16 cellular contexts compared by ENCODE assay signal in the genomic region with DNA sequence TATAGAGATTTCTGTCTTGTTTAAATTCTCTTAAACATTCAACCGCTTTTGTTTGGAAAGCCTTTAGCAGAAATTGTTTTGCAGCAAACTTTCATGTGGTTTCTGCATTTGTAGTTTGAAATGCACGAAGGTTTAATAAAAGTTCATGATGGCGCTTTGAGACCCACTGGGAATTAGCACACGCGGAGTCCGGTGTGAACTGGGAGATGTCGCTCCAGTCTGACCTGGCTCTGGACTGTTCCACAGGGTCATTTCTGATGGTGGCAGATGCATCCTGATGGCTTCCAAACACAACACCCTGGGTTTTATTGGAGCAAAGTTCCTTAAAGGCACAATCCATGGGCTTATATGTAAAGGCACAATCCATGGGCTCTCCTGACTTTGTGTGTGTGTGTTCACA.
DNase-seq lines count a peak whose midpoint lies in the region; ATAC-seq and TF ChIP-seq lines count a peak whose summit lies in the region.
"Had no signal": no experiment of that assay in that cellular context is flagged by ENCODE, and none has a peak within 500 bp of the region (broad histone marks: within the 10 kb centered on the region; RNA-seq: fewer than 3 reads in every experiment).

No MANE protein-coding gene starts in this region.

- H3K4me3 ChIP-seq in left ventricle myocardium inferior = no peak overlapping the region
- H3K4me3 ChIP-seq in OCI-LY7 (ENCODE audit: low read depth, low read length, poor library complexity, severe bottlenecking) = no peak overlapping the region
- H3K4me3 ChIP-seq: GM12878, GM23338 had no signal

- H3K79me2 ChIP-seq in OCI-LY7 (ENCODE audit: insufficient read depth, low read depth, low read length) = no peaks in the 10 kb centered on the region

- peaks cover 36% of the 10 kb centered on the region for H3K36me3 Mint-ChIP-seq in nephron (ENCODE audit: low read depth)
- peaks cover 31 to 54% of the 10 kb centered on the region in 2 donors for H3K36me3 Mint-ChIP-seq in stimulated activated naive B cell treated with anti-CD40 and anti-IgM and Interleukin-4, amounts not matched to agents 10 μg/mL and 1 μg/mL and 100 μg/mL, for 72 hours
- H3K36me3 Mint-ChIP-seq in activated naive CD4-positive, alpha-beta T cell treated with anti-CD3 and anti-CD28 coated beads, Interleukin-2, amount 10 ng/mL, durations not matched to agents 7 days and 5 days = no peaks in the 10 kb centered on the region

- peaks cover 26% of the 10 kb centered on the region for H3K4me1 ChIP-seq in left ventricle myocardium inferior
- H3K4me1 ChIP-seq in OCI-LY7 (ENCODE audit: insufficient read depth, low read length, poor library complexity, severe bottlenecking) = peaks cover 13% of the 10 kb centered on the region

- H3K27me3 Mint-ChIP-seq in nephron (ENCODE audit: low read depth) = no peaks in the 10 kb centered on the region
- H3K27me3 Mint-ChIP-seq in stimulated activated naive B cell treated with anti-CD40 and anti-IgM and Interleukin-4, amounts not matched to agents 10 μg/mL and 1 μg/mL and 100 μg/mL, for 72 hours = no peaks in the 10 kb centered on the region
- H3K27me3 Mint-ChIP-seq in activated naive CD4-positive, alpha-beta T cell treated with anti-CD3 and anti-CD28 coated beads, Interleukin-2, amount 10 ng/mL, durations not matched to agents 7 days and 5 days = peaks cover 4% of the 10 kb centered on the region

- H3K9me3 ChIP-seq in left ventricle myocardium inferior (replicated peaks) = peaks cover 6% of the 10 kb centered on the region
- peaks cover 4% of the 10 kb centered on the region; the same call in 1 of the 2 replicates for H3K9me3 ChIP-seq in OCI-LY7 (ENCODE audit: low read length)

- H3K4me2 ChIP-seq in OCI-LY7 (ENCODE audit: low read length) = peak overlapping the region; percentile 52; the same call in 1 of the 2 replicates
- H3K4me2 ChIP-seq: GM23338 had no signal

- H3K9me2 ChIP-seq in OCI-LY7 (ENCODE audit: insufficient read depth, low read length) = no peaks in the 10 kb centered on the region

- no peak for ATAC-seq in left cardiac atrium
- no peak for ATAC-seq in stimulated activated naive B cell treated with anti-CD40 and anti-IgM and Interleukin-4, amounts not matched to agents 10 μg/mL and 1 μg/mL and 100 μg/mL, for 72 hours (replicated peaks)
- ATAC-seq in left lobe of liver = no peak
- no peak for ATAC-seq in HG03108 (IDR thresholded peaks at IDR 0.05; ENCODE audit: unreplicated experiment)
- ATAC-seq: GM12878, GM23338 had no signal

- intact Hi-C loops in left ventricle myocardium inferior (cut with micrococcal nuclease) = no loop called here
- intact Hi-C loops in left cardiac atrium (cut with DNase I) = no loop called here
- intact Hi-C loops in OCI-LY7 (cut with micrococcal nuclease; ENCODE audit: unreplicated experiment) = loop anchor here (10.0 kb wide), 1 partner anchor 57 kb away; no protein-coding TSS in a partner anchor

- H3K27me3 ChIP-seq in left ventricle myocardium inferior (ENCODE audit: low read depth) = no peaks in the 10 kb centered on the region

- H3K4me1 Mint-ChIP-seq in nephron = peaks cover 20% of the 10 kb centered on the region
- peaks cover 15 to 30% of the 10 kb centered on the region in 2 donors for H3K4me1 Mint-ChIP-seq in stimulated activated naive B cell treated with anti-CD40 and anti-IgM and Interleukin-4, amounts not matched to agents 10 μg/mL and 1 μg/mL and 100 μg/mL, for 72 hours
- no peaks in the 10 kb centered on the region for H3K4me1 Mint-ChIP-seq in activated naive CD4-positive, alpha-beta T cell treated with anti-CD3 and anti-CD28 coated beads, Interleukin-2, amount 10 ng/mL, durations not matched to agents 7 days and 5 days
- H3K4me1 Mint-ChIP-seq: CD4-positive, alpha-beta memory T cell; GM23338 had no signal

- DNase-seq in left ventricle myocardium inferior (no peak), left cardiac atrium (no peak), OCI-LY7 (ENCODE audit: low spot score) (no peak), left lobe of liver (ENCODE audit: low spot score) (no peak)
- DNase-seq in stimulated activated naive B cell treated with anti-CD40 and anti-IgM and Interleukin-4, amounts not matched to agents 10 μg/mL and 1 μg/mL and 100 μg/mL, for 72 hours = no peak
- no peak for DNase-seq in activated naive CD4-positive, alpha-beta T cell treated with anti-CD3 and anti-CD28 coated beads, Interleukin-2, amount 10 ng/mL, durations not matched to agents 7 days and 5 days
- DNase-seq: 8988T; AML-193; CD4-positive, alpha-beta memory T cell; DMS79; H7 had no signal

- H3K9me3 Mint-ChIP-seq in nephron = peaks cover 5% of the 10 kb centered on the region
- peaks cover 0 to 2% of the 10 kb centered on the region in 2 donors for H3K9me3 Mint-ChIP-seq in stimulated activated naive B cell treated with anti-CD40 and anti-IgM and Interleukin-4, amounts not matched to agents 10 μg/mL and 1 μg/mL and 100 μg/mL, for 72 hours
- no peaks in the 10 kb centered on the region for H3K9me3 Mint-ChIP-seq in activated naive CD4-positive, alpha-beta T cell treated with anti-CD3 and anti-CD28 coated beads, Interleukin-2, amount 10 ng/mL, durations not matched to agents 7 days and 5 days
- H3K9me3 Mint-ChIP-seq: GM23338 had no signal

- no peak overlapping the region for H2AFZ ChIP-seq in OCI-LY7 (ENCODE audit: low read length)
- H2AFZ ChIP-seq: GM23338 had no signal

- POLR2A ChIA-PET in OCI-LY7 (lab: Charles Lee) = interaction anchor here (0.5 to 1.5 kb wide), 4 partner anchors 20 to 510 kb away, joined by 3 to 7 read pairs (median 4); no protein-coding TSS in a partner anchor

- H3K27ac Mint-ChIP-seq in nephron = peak overlapping the region; percentile 59 to 93 (median 60)
- peak overlapping the region; percentile 37 for H3K27ac Mint-ChIP-seq in stimulated activated naive B cell treated with anti-CD40 and anti-IgM and Interleukin-4, amounts not matched to agents 10 μg/mL and 1 μg/mL and 100 μg/mL, for 72 hours
- no peak overlapping the region for H3K27ac Mint-ChIP-seq in activated naive CD4-positive, alpha-beta T cell treated with anti-CD3 and anti-CD28 coated beads, Interleukin-2, amount 10 ng/mL, durations not matched to agents 7 days and 5 days
- H3K27ac Mint-ChIP-seq: CD4-positive, alpha-beta memory T cell; GM23338 had no signal

- H3K27ac ChIP-seq in left ventricle myocardium inferior (replicated peaks) (peak overlapping the region; percentile 18), OCI-LY7 (ENCODE audit: low read depth, low read length, poor library complexity, severe bottlenecking) (no peak overlapping the region)
- H3K27ac ChIP-seq: C4-2B had no signal

- no peak overlapping the region for H3K4me3 Mint-ChIP-seq in nephron
- H3K4me3 Mint-ChIP-seq in stimulated activated naive B cell treated with anti-CD40 and anti-IgM and Interleukin-4, amounts not matched to agents 10 μg/mL and 1 μg/mL and 100 μg/mL, for 72 hours = peak overlapping the region in 1 of 2 donors; percentile 25
- H3K4me3 Mint-ChIP-seq in activated naive CD4-positive, alpha-beta T cell treated with anti-CD3 and anti-CD28 coated beads, Interleukin-2, amount 10 ng/mL, durations not matched to agents 7 days and 5 days = no peak overlapping the region
- H3K4me3 Mint-ChIP-seq: CD4-positive, alpha-beta memory T cell; GM23338 had no signal

- TF ChIP-seq CTCF in left ventricle myocardium inferior (IDR thresholded peaks at IDR 0.05; ENCODE audit: borderline replicate concordance) = no peak
- no peak for TF ChIP-seq CTCF in OCI-LY7 (conservative IDR thresholded peaks at IDR 0.05; ENCODE audit: low read length)
- no peak for TF ChIP-seq CTCF in nephron (IDR thresholded peaks at IDR 0.05; ENCODE audit: unreplicated experiment in 3 of 3)

- CTCF ChIA-PET in OCI-LY7 (lab: Charles Lee; ENCODE audit: unreplicated experiment) = no interaction called here
- CTCF ChIA-PET in activated naive CD4-positive, alpha-beta T cell treated with anti-CD3 and anti-CD28 coated beads, Interleukin-2, amount 10 ng/mL, durations not matched to agents 7 days and 5 days (lab: Charles Lee) = no interaction called here

- BruUV-seq in OCI-LY7 (replicated peaks; lab: Mats Ljungman, UMichigan) = no TSS peak

- H3K36me3 ChIP-seq in left ventricle myocardium inferior (peaks cover 5% of the 10 kb centered on the region), OCI-LY7 (ENCODE audit: insufficient read depth, low read length) (peaks cover 3% of the 10 kb centered on the region; the same call in 1 of the 2 replicates)

- no peaks in the 10 kb centered on the region for H4K20me1 ChIP-seq in OCI-LY7 (ENCODE audit: insufficient read depth, low read length)
